ENCODE assay signal across 8 cellular contexts in genomic region chr11:32090774-32091370, GRCh38. TPM values are rescaled to one million over a fixed set of nuclear protein-coding genes. Genes with fewer than 3 reads are reported as not detected.
DNase-seq lines count a peak whose midpoint lies in the region; ATAC-seq and TF ChIP-seq lines count a peak whose summit lies in the region.

Gene RCN1, plus strand, starts transcription at chr11:32091074. Its CDS starts 123 bp downstream, at chr11:32091197.

- peak within 1 kb of the TSS; percentile 97 for H3K27ac ChIP-seq in hepatocyte

- no peaks in the 10 kb centered on the region for H3K9me3 ChIP-seq in hepatocyte (ENCODE audit: low read depth)

- H4K20me1 ChIP-seq in hepatocyte (ENCODE audit: insufficient read depth, poor library complexity, severe bottlenecking), result peaks cover 36% of the 10 kb centered on the region

- peaks cover 15% of the 10 kb centered on the region for H3K4me1 ChIP-seq in hepatocyte (ENCODE audit: insufficient read depth)

- no peaks in the 10 kb centered on the region for H3K9me2 ChIP-seq in hepatocyte (replicated peaks; ENCODE audit: insufficient read depth)

- 2% methylated on average over 40 of the region's 69 CpGs for WGBS in hepatocyte (ENCODE audit: low lambda C conversion rate, missing lambda C conversion rate)

- no peak for TF ChIP-seq RAD21 in Ishikawa (IDR thresholded peaks at IDR 0.05; ENCODE audit: low read depth)

- H3K9me3 Mint-ChIP-seq in T-helper 1 cell treated with Interleukin-12 subunit alpha and Interleukin-12 subunit beta and Interleukin-4 antibody, amounts not matched to agents 30 μg/mL and 1 μg/mL, for 36 hours, result no peaks in the 10 kb centered on the region

- peak within 1 kb of the TSS; percentile 51 for H3K4me3 ChIP-seq in hepatocyte

- H2AFZ ChIP-seq in hepatocyte, result peak within 1 kb of the TSS; percentile 55

- H3K36me3 ChIP-seq in hepatocyte (replicated peaks; ENCODE audit: insufficient read depth, low read depth), result no peaks in the 10 kb centered on the region

- H3K4me2 ChIP-seq in hepatocyte, result peak within 1 kb of the TSS; percentile 90

- H3K79me2 ChIP-seq in hepatocyte, result peaks cover 41% of the 10 kb centered on the region

- H3K36me3 Mint-ChIP-seq in T-helper 1 cell treated with Interleukin-12 subunit alpha and Interleukin-12 subunit beta and Interleukin-4 antibody, amounts not matched to agents 30 μg/mL and 1 μg/mL, for 36 hours (ENCODE audit: low read depth), result peaks cover 8% of the 10 kb centered on the region

- peaks cover 20% of the 10 kb centered on the region for H3K27me3 Mint-ChIP-seq in T-helper 1 cell treated with Interleukin-12 subunit alpha and Interleukin-12 subunit beta and Interleukin-4 antibody, amounts not matched to agents 30 μg/mL and 1 μg/mL, for 36 hours (ENCODE audit: low read depth)

- DNase-seq in EL (peak; percentile 88), astrocyte of the hippocampus (ENCODE audit: low read depth, low spot score) (peak; percentile 94), hepatocyte (ENCODE audit: low spot score) (peak; percentile 90), renal cortical epithelial cell (ENCODE audit: low read depth) (peak; percentile 16), NCI-H1048 (lab: John Stamatoyannopoulos, UW) (no peak)

- TF ChIP-seq CTCF in hepatocyte (IDR thresholded peaks at IDR 0.05; ENCODE audit: poor library complexity), result no peak

- peak within 1 kb of the TSS; percentile 78 for H3K4me3 Mint-ChIP-seq in T-helper 1 cell treated with Interleukin-12 subunit alpha and Interleukin-12 subunit beta and Interleukin-4 antibody, amounts not matched to agents 30 μg/mL and 1 μg/mL, for 36 hours

- peak within 1 kb of the TSS; percentile 87 for H3K27ac Mint-ChIP-seq in T-helper 1 cell treated with Interleukin-12 subunit alpha and Interleukin-12 subunit beta and Interleukin-4 antibody, amounts not matched to agents 30 μg/mL and 1 μg/mL, for 36 hours

- H3K27me3 ChIP-seq in hepatocyte, result no peaks in the 10 kb centered on the region

- H3K4me1 Mint-ChIP-seq in T-helper 1 cell treated with Interleukin-12 subunit alpha and Interleukin-12 subunit beta and Interleukin-4 antibody, amounts not matched to agents 30 μg/mL and 1 μg/mL, for 36 hours (ENCODE audit: low read depth), result peaks cover 35% of the 10 kb centered on the region

- ATAC-seq in GM21619 (IDR thresholded peaks at IDR 0.05; ENCODE audit: unreplicated experiment), result peak; percentile 54

- no peak for TF ChIP-seq EP300 in Ishikawa (IDR thresholded peaks at IDR 0.05; ENCODE audit: borderline replicate concordance)

TF ChIP-seq in Ishikawa, 13 proteins besides CTCF, POLR2A, EP300 and RAD21:
- TF ChIP-seq TCF12 (IDR thresholded peaks at IDR 0.05; ENCODE audit: low read depth) (no peak), TAF1 (IDR thresholded peaks at IDR 0.05; ENCODE audit: low read depth) (no peak), ZBTB7A (IDR thresholded peaks at IDR 0.05; ENCODE audit: low read depth) (peak; percentile 80)

RNA-seq across cellular contexts. Expression of gene RCN1, which starts in this region (rescaled TPM):
- 258 and 262 TPM in 2 replicates for total RNA-seq in hepatocyte
- polyA plus RNA-seq in hepatocyte, result 412 and 473 TPM in 2 replicates
- 245 and 372 TPM in 2 replicates for total RNA-seq in renal cortical epithelial cell
